Comparison of ENCODE assay signal across 18 cellular contexts in the genomic region with DNA sequence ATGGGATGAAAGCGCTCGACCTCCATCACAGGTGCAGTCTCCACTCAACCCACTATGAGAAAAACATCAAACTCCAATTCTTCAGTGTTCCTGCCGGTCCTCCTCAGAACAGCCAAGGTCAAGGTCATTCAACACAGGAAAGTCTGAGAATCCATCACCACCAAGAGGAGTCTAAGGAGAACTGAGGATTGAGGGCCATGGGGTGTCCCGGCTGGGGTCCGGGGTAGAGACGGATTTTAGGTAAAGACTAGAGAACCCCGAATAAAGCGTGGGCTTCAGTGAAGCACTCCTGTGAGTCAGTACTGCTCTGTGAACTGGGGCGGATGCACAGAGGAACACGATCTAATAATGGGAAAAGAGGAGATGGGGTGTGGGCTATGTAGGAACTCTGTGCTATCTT.
"Had no signal": no experiment of that assay in that cellular context is flagged by ENCODE, and none has a peak within 500 bp of the region (broad histone marks: within the 10 kb centered on the region; RNA-seq: fewer than 3 reads in every experiment).

No MANE protein-coding gene starts in this region.

- H3K9me3 ChIP-seq: prostate gland had no signal

- H3K36me3 Mint-ChIP-seq: naive B cell; stimulated activated naive B cell treated with anti-CD40 and anti-IgM and Interleukin-4, amounts not matched to agents 10 μg/mL and 1 μg/mL and 100 μg/mL, for 72 hours had no signal

- H3K4me3 ChIP-seq: hepatocyte, skin epidermis had no signal

- H3K27ac ChIP-seq: hepatocyte, parathyroid adenoma, skin epidermis had no signal

- H3K27ac Mint-ChIP-seq: dendritic cell treated with granulocyte-macrophage colony-stimulating factor and Interleukin-4, amounts not matched to agents 40 ng/mL and 50 ng/mL, for 4 days; effector memory CD8-positive, alpha-beta T cell; nephron; stimulated activated naive B cell treated with anti-CD40 and anti-IgM and Interleukin-4, amounts not matched to agents 10 μg/mL and 1 μg/mL and 100 μg/mL, for 72 hours; stimulated activated naive CD8-positive, alpha-beta T cell treated with anti-CD3 and anti-CD28 coated beads, Interleukin-15, amount 100 ng/mL, for 72 hours; type B pancreatic cell had no signal

- H3K9me3 Mint-ChIP-seq: dendritic cell treated with granulocyte-macrophage colony-stimulating factor and Interleukin-4, amounts not matched to agents 40 ng/mL and 50 ng/mL, for 4 days; effector memory CD8-positive, alpha-beta T cell; stimulated activated naive CD8-positive, alpha-beta T cell treated with anti-CD3 and anti-CD28 coated beads, Interleukin-15, amount 100 ng/mL, for 72 hours had no signal

- H3K36me3 ChIP-seq: prostate gland had no signal

- ATAC-seq: effector memory CD8-positive, alpha-beta T cell; sciatic nerve; stimulated activated naive B cell treated with anti-CD40 and anti-IgM and Interleukin-4, amounts not matched to agents 10 μg/mL and 1 μg/mL and 100 μg/mL, for 72 hours; stimulated activated naive CD8-positive, alpha-beta T cell treated with anti-CD3 and anti-CD28 coated beads, Interleukin-15, amount 100 ng/mL, for 72 hours had no signal

- DNase-seq: effector memory CD8-positive, alpha-beta T cell; glutamatergic neuron; kidney; mesenchymal stem cell; naive B cell; occipital lobe; stimulated activated CD4-positive, alpha-beta T cell treated with anti-CD3 and anti-CD28 coated beads, Interleukin-2, amount 100 ng/mL, for 24 hours; stimulated activated CD4-positive, alpha-beta T cell treated with anti-CD3 and anti-CD28 coated beads, Interleukin-4, amount 100 ng/mL, for 4 hours; stimulated activated naive B cell treated with anti-CD40 and anti-IgM and Interleukin-4, amounts not matched to agents 10 μg/mL and 1 μg/mL and 100 μg/mL, for 72 hours; stimulated activated naive CD8-positive, alpha-beta T cell treated with anti-CD3 and anti-CD28 coated beads, Interleukin-15, amount 100 ng/mL, for 72 hours had no signal

- H3K4me3 Mint-ChIP-seq: dendritic cell treated with granulocyte-macrophage colony-stimulating factor and Interleukin-4, amounts not matched to agents 40 ng/mL and 50 ng/mL, for 4 days; effector memory CD8-positive, alpha-beta T cell; naive B cell; nephron; stimulated activated naive B cell treated with anti-CD40 and anti-IgM and Interleukin-4, amounts not matched to agents 10 μg/mL and 1 μg/mL and 100 μg/mL, for 72 hours; stimulated activated naive CD8-positive, alpha-beta T cell treated with anti-CD3 and anti-CD28 coated beads, Interleukin-15, amount 100 ng/mL, for 72 hours; type B pancreatic cell had no signal

- H3K27me3 ChIP-seq: hepatocyte had no signal

- H3K4me1 ChIP-seq: parathyroid adenoma, prostate gland had no signal

- H3K4me1 Mint-ChIP-seq: nephron had no signal
